17 cellular contexts compared by ENCODE assay signal in genomic region chr22:48093981-48094380, GRCh38.
DNase-seq lines count a peak whose midpoint lies in the region; ATAC-seq, FAIRE-seq and TF ChIP-seq lines count a peak whose summit lies in the region.
"Had no signal": no experiment of that assay in that cellular context is flagged by ENCODE, and none has a peak within 500 bp of the region (broad histone marks: within the 10 kb centered on the region; RNA-seq: fewer than 3 reads in every experiment).

No MANE protein-coding gene starts in this region.

- no peak for TF ChIP-seq EP300 in K562 (IDR thresholded peaks at IDR 0.05; ENCODE audit: low read length)

- peak; percentile 24 for DNase-seq in activated effector memory CD4-positive, alpha-beta T cell treated with anti-CD3 and anti-CD28 coated beads, Interleukin-2, amount 50 U/mL, for 16 hours
- DNase-seq in activated effector memory CD4-positive, alpha-beta T cell treated with Interleukin-2 at 50 U/mL for 16 hours: no peak
- DNase-seq in Karpas-422 (no peak), K562 (ENCODE audit: extremely low read depth in 1 of 4, low spot score in 3 of 4) (no peak), small intestine (no peak)
- DNase-seq: ACHN; CD8-positive, alpha-beta T cell; COR-L47; DMS153; DMS79 treated with DMSO at 0.1 percent for 48 hours; EL; GM23248 had no signal

- FAIRE-seq in K562 (lab: Jason Lieb, UNC): no peak
- no peak for FAIRE-seq in small intestine (lab: Jason Lieb, UNC)
- FAIRE-seq: D721Med, G401.6, H54 had no signal

- CTCF ChIA-PET in K562 (lab: Yijun Ruan, JAX; ENCODE audit: low intra/inter-chr PET ratio): no interaction called here

- H4K20me1 ChIP-seq in Karpas-422 (ENCODE audit: insufficient read depth, low read depth, low read length) (no peaks in the 10 kb centered on the region), K562 (replicated peaks; ENCODE audit: control insufficient read depth, insufficient read depth, low read length) (no peaks in the 10 kb centered on the region)

- H3K9me3 ChIP-seq in Karpas-422 (ENCODE audit: low read length): no peaks in the 10 kb centered on the region
- H3K9me3 ChIP-seq in K562 (replicated peaks; ENCODE audit: control insufficient read depth, insufficient read depth, low read depth, low read length): no peaks in the 10 kb centered on the region
- no peaks in the 10 kb centered on the region for H3K9me3 ChIP-seq in small intestine (ENCODE audit: control insufficient read depth, low read depth)

- no TSS peak for BruUV-seq in K562 (replicated peaks; lab: Mats Ljungman, UMichigan)

- no peak for TF ChIP-seq RAD21 in K562 (CRISPR knock-in tag; conservative IDR thresholded peaks at IDR 0.05 in 1 of 2, IDR thresholded peaks at IDR 0.05 in 1 of 2)

- H3K4me2 ChIP-seq in Karpas-422 (ENCODE audit: low read depth, low read length, poor library complexity, severe bottlenecking) (no peak overlapping the region), K562 (ENCODE audit: insufficient read depth, low read length) (no peak overlapping the region)

- H2AFZ ChIP-seq in Karpas-422 (ENCODE audit: low read length) (no peak overlapping the region), K562 (ENCODE audit: low read depth, low read length) (no peak overlapping the region)
- H2AFZ ChIP-seq: GM23248 had no signal

- H3K4me3 ChIP-seq in Karpas-422 (ENCODE audit: low read length) (no peak overlapping the region), K562 (no peak overlapping the region), small intestine (ENCODE audit: low read depth in 1 of 2, low read length in 2 of 2) (no peak overlapping the region)
- H3K4me3 ChIP-seq: GM23248 had no signal

- peak overlapping the region; percentile 98; the same call in 1 of the 2 replicates for H3K27ac ChIP-seq in Karpas-422 (ENCODE audit: low read length)
- no peak overlapping the region for H3K27ac ChIP-seq in K562 (ENCODE audit: extremely low read depth, low read depth, low read length)
- no peak overlapping the region for H3K27ac ChIP-seq in small intestine (ENCODE audit: low read depth in 1 of 2, low read length in 1 of 2)
- H3K27ac ChIP-seq: GM23248 had no signal

- WGBS in K562 (ENCODE audit: insufficient coverage, low coverage, missing lambda C conversion rate): 1% methylated on average over 8 of the region's 8 CpGs
- 81 to 88% (median 87%) methylated on average over 8 of the region's 8 CpGs for WGBS in small intestine, 3 donors

- no peak for TF ChIP-seq POLR2A in K562 (conservative IDR thresholded peaks at IDR 0.05)

- POLR2A ChIA-PET in K562 (lab: Yijun Ruan, JAX): no interaction called here

- H3K4me1 ChIP-seq in Karpas-422 (ENCODE audit: low read length): peaks cover 88% of the 10 kb centered on the region
- H3K4me1 ChIP-seq in K562 (replicated peaks in 1 of 2; ENCODE audit: control insufficient read depth in 2 of 2, insufficient read depth in 2 of 2, low read length in 2 of 2): peaks cover 0 to 8% of the 10 kb centered on the region in 2 experiments; a peak in 2 of 5 replicates
- H3K4me1 ChIP-seq in small intestine (ENCODE audit: control insufficient read depth in 2 of 2, insufficient read depth in 1 of 2, low read depth in 1 of 2, low read length in 1 of 2): no peaks in the 10 kb centered on the region

- intact Hi-C loops in K562 (cut with micrococcal nuclease): no loop called here

- H3K9ac ChIP-seq in Karpas-422 (ENCODE audit: low read length): no peak overlapping the region
- no peak overlapping the region for H3K9ac ChIP-seq in K562 (ENCODE audit: insufficient read depth in 1 of 2, low read depth in 2 of 2, low read length in 2 of 2)
- H3K9ac ChIP-seq: GM23248 had no signal

- no peak for ATAC-seq in K562
- ATAC-seq in GM18519 (IDR thresholded peaks at IDR 0.05; ENCODE audit: low FRiP score, unreplicated experiment): no peak
- ATAC-seq in HG02852 (IDR thresholded peaks at IDR 0.05; ENCODE audit: unreplicated experiment): no peak
- ATAC-seq: CD8-positive, alpha-beta T cell had no signal

- H3K79me2 ChIP-seq in Karpas-422 (ENCODE audit: low read length) (no peaks in the 10 kb centered on the region), K562 (ENCODE audit: control insufficient read depth, insufficient read depth, low read length) (no peaks in the 10 kb centered on the region)

- no peaks in the 10 kb centered on the region for H3K9me1 ChIP-seq in K562 (ENCODE audit: control insufficient read depth, insufficient read depth, low read length)

- H3K36me3 ChIP-seq in Karpas-422 (ENCODE audit: insufficient read depth, low read length) (no peaks in the 10 kb centered on the region), K562 (ENCODE audit: control insufficient read depth, insufficient read depth, low read length) (no peaks in the 10 kb centered on the region), small intestine (ENCODE audit: control insufficient read depth in 2 of 2, insufficient read depth in 2 of 2, low read length in 2 of 2) (no peaks in the 10 kb centered on the region)

- H3K9me2 ChIP-seq in Karpas-422 (replicated peaks; ENCODE audit: insufficient read depth, low read length): no peaks in the 10 kb centered on the region

- no peak for TF ChIP-seq CTCF in K562 (IDR thresholded peaks at IDR 0.05 in 2 of 3, conservative IDR thresholded peaks at IDR 0.05 in 1 of 3; ENCODE audit: insufficient read depth in 2 of 3, low read depth in 1 of 3, low read length in 3 of 3)

- H3K27me3 ChIP-seq in Karpas-422 (ENCODE audit: low read length): no peaks in the 10 kb centered on the region
- no peaks in the 10 kb centered on the region; a peak in 1 of 5 replicates for H3K27me3 ChIP-seq in K562 (ENCODE audit: control insufficient read depth in 2 of 2, insufficient read depth in 2 of 2, low read length in 2 of 2)
- no peaks in the 10 kb centered on the region for H3K27me3 ChIP-seq in small intestine (ENCODE audit: control insufficient read depth in 2 of 2, insufficient read depth in 2 of 2, low read length in 2 of 2)

- in situ Hi-C loops in K562 (cut with MboI): no loop called here

TF ChIP-seq in K562, 482 proteins besides CTCF, POLR2A, EP300 and RAD21:
- TF ChIP-seq NFE2 (IDR thresholded peaks at IDR 0.05; ENCODE audit: low read depth) (no peak), ZMIZ1 (IDR thresholded peaks at IDR 0.05; ENCODE audit: low read depth in 2 of 2, low read length in 2 of 2) (no peak), CREB1 (IDR thresholded peaks at IDR 0.05) (no peak), CREB1 (CRISPR knock-in tag; IDR thresholded peaks at IDR 0.05) (no peak), PHB2 (IDR thresholded peaks at IDR 0.05; ENCODE audit: low read depth) (no peak), HMG20A (CRISPR knock-in tag; conservative IDR thresholded peaks at IDR 0.05) (no peak), ZBTB11 (CRISPR knock-in tag; IDR thresholded peaks at IDR 0.05) (no peak), SPI1 (IDR thresholded peaks at IDR 0.05; ENCODE audit: borderline replicate concordance, low read depth, low read length) (peak; percentile 78)
